23 cellular contexts compared by ENCODE assay signal in genomic region chr12:113474635-113475436, GRCh38. TPM values are rescaled to one million over a fixed set of nuclear protein-coding genes. Genes with fewer than 3 reads are reported as not detected.
DNase-seq lines count a peak whose midpoint lies in the region; ATAC-seq and TF ChIP-seq lines count a peak whose summit lies in the region.
"Had no signal": no experiment of that assay in that cellular context is flagged by ENCODE, and none has a peak within 500 bp of the region (broad histone marks: within the 10 kb centered on the region; RNA-seq: fewer than 3 reads in every experiment).

No MANE protein-coding gene starts in this region.

- no peak overlapping the region for H2BK120ac ChIP-seq in neuronal stem cell (ENCODE audit: low read depth, low read length)

- no peaks in the 10 kb centered on the region for H3K79me2 ChIP-seq in KMS-11 (ENCODE audit: insufficient read depth, low read depth)

- H2AK5ac ChIP-seq in neuronal stem cell (ENCODE audit: low read depth, low read length), result no peak overlapping the region

- peaks cover 7% of the 10 kb centered on the region for H3K4me1 Mint-ChIP-seq in activated naive CD4-positive, alpha-beta T cell treated with anti-CD3 and anti-CD28 coated beads for 36 hours (ENCODE audit: low read depth)
- peaks cover 12% of the 10 kb centered on the region for H3K4me1 Mint-ChIP-seq in activated CD4-positive, alpha-beta memory T cell treated with anti-CD3 and anti-CD28 coated beads for 36 hours (ENCODE audit: low read depth)

- no peak overlapping the region for H3K4me3 ChIP-seq in KMS-11 (IDR thresholded peaks at IDR 0.05; ENCODE audit: insufficient read depth, low read depth, low read length)
- peak overlapping the region in 1 of 2 donors; percentile 15 for H3K4me3 ChIP-seq in neuronal stem cell (ENCODE audit: low read length in 2 of 2)
- H3K4me3 ChIP-seq: breast epithelium, gastrocnemius medialis, uterus had no signal

- no peaks in the 10 kb centered on the region for H3K9me3 ChIP-seq in neuronal stem cell (replicated peaks in 1 of 2; ENCODE audit: control insufficient read depth in 2 of 2, insufficient read depth in 1 of 2, low read depth in 1 of 2, low read length in 2 of 2)
- H3K9me3 ChIP-seq: breast epithelium, gastrocnemius medialis, uterus had no signal

- intact Hi-C loops in activated naive CD4-positive, alpha-beta T cell treated with anti-CD3 and anti-CD28 coated beads for 36 hours (cut with micrococcal nuclease), result loop anchor here (10.0 kb wide), 2 partner anchors 970 to 1210 kb away; partner anchors contain the start of gene TBX3
- intact Hi-C loops in activated CD4-positive, alpha-beta memory T cell treated with anti-CD3 and anti-CD28 coated beads for 36 hours (cut with micrococcal nuclease), result loop anchor here (5.0 to 10.0 kb wide), 2 partner anchors 932 to 1190 kb away; partner anchors contain the start of gene TBX5

- H3K9me3 Mint-ChIP-seq in activated naive CD4-positive, alpha-beta T cell treated with anti-CD3 and anti-CD28 coated beads for 36 hours, result no peaks in the 10 kb centered on the region
- peaks cover 2% of the 10 kb centered on the region for H3K9me3 Mint-ChIP-seq in activated CD4-positive, alpha-beta memory T cell treated with anti-CD3 and anti-CD28 coated beads for 36 hours

- no peak for DNase-seq in activated naive CD4-positive, alpha-beta T cell treated with anti-CD3 and anti-CD28 coated beads for 36 hours
- DNase-seq in activated naive CD4-positive, alpha-beta T cell treated with anti-CD3 and anti-CD28 coated beads, Interleukin-2, amount 50 U/mL, for 16 hours, result no peak
- DNase-seq in ecto neural progenitor cell (ENCODE audit: low spot score), result peak; percentile 64
- no peak for DNase-seq in neuronal stem cell (ENCODE audit: low spot score)
- DNase-seq in activated CD4-positive, alpha-beta memory T cell treated with anti-CD3 and anti-CD28 coated beads for 36 hours, result no peak
- DNase-seq: activated CD4-positive, alpha-beta T cell treated with anti-CD3 and anti-CD28 coated beads for 48 hours; COR-L47; dermis blood vessel endothelial cell; erythroblast; gastrocnemius medialis; NCI-H1105 treated with DMSO at 0.1 percent for 48 hours; NCI-H2107; NCI-H526 treated with DMSO at 0.1 percent for 48 hours; posterior cingulate gyrus; stimulated activated CD4-positive, alpha-beta T cell treated with anti-CD3 and anti-CD28 coated beads, Interleukin-2, amount 100 ng/mL, for 48 hours; uterus had no signal

- H2BK15ac ChIP-seq in neuronal stem cell (ENCODE audit: low read length), result peak overlapping the region; percentile 70

- no peak overlapping the region for H3K27ac Mint-ChIP-seq in activated naive CD4-positive, alpha-beta T cell treated with anti-CD3 and anti-CD28 coated beads for 36 hours
- no peak overlapping the region for H3K27ac Mint-ChIP-seq in activated CD4-positive, alpha-beta memory T cell treated with anti-CD3 and anti-CD28 coated beads for 36 hours

- H3K79me1 ChIP-seq in neuronal stem cell (ENCODE audit: low read depth, low read length), result peaks cover 5% of the 10 kb centered on the region

- H3K23ac ChIP-seq in neuronal stem cell (ENCODE audit: low read depth, low read length, poor library complexity), result peak overlapping the region; percentile 25

- H2BK5ac ChIP-seq in neuronal stem cell (ENCODE audit: low read length), result no peak overlapping the region

- H3K4me2 ChIP-seq in KMS-11, result 0 out of 2 replicates have a peak overlapping the region, but pooled peaks have one; percentile 24
- H3K4me2 ChIP-seq in neuronal stem cell (ENCODE audit: insufficient read depth, low read length, poor library complexity, severe bottlenecking), result no peak overlapping the region

- no peak overlapping the region for H2BK12ac ChIP-seq in neuronal stem cell (ENCODE audit: low read length)

- no peak for ATAC-seq in GM19351 (IDR thresholded peaks at IDR 0.05; ENCODE audit: unreplicated experiment)
- no peak for ATAC-seq in HG02623 (IDR thresholded peaks at IDR 0.05; ENCODE audit: unreplicated experiment)
- ATAC-seq: gastrocnemius medialis, HCT116 had no signal

- H2AFZ ChIP-seq in KMS-11 (ENCODE audit: low read depth), result no peak overlapping the region
- no peak overlapping the region for H2AFZ ChIP-seq in neuronal stem cell (ENCODE audit: low read length)

- H3K36me3 ChIP-seq in KMS-11 (ENCODE audit: insufficient read depth) (no peaks in the 10 kb centered on the region), neuronal stem cell (replicated peaks in 1 of 2; ENCODE audit: control insufficient read depth in 2 of 2, insufficient read depth in 2 of 2, low read length in 2 of 2) (no peaks in the 10 kb centered on the region)
- H3K36me3 ChIP-seq: breast epithelium, gastrocnemius medialis, uterus had no signal

- no peaks in the 10 kb centered on the region for H4K20me1 ChIP-seq in KMS-11 (ENCODE audit: insufficient read depth)

- H3K4me3 Mint-ChIP-seq in activated naive CD4-positive, alpha-beta T cell treated with anti-CD3 and anti-CD28 coated beads for 36 hours, result peak overlapping the region; percentile 14
- H3K4me3 Mint-ChIP-seq in activated CD4-positive, alpha-beta memory T cell treated with anti-CD3 and anti-CD28 coated beads for 36 hours, result no peak overlapping the region

- no peaks in the 10 kb centered on the region for H3K4me1 ChIP-seq in KMS-11 (ENCODE audit: low read depth, poor library complexity, severe bottlenecking)
- peaks cover 3 to 49% of the 10 kb centered on the region in 2 donors for H3K4me1 ChIP-seq in neuronal stem cell (ENCODE audit: control insufficient read depth in 2 of 2, insufficient read depth in 1 of 2, low read depth in 1 of 2, low read length in 2 of 2)
- H3K4me1 ChIP-seq: breast epithelium, gastrocnemius medialis had no signal

- TF ChIP-seq CTCF in KMS-11 (conservative IDR thresholded peaks at IDR 0.05; ENCODE audit: low read depth, low read length), result no peak

- no peaks in the 10 kb centered on the region for H3K36me3 Mint-ChIP-seq in activated naive CD4-positive, alpha-beta T cell treated with anti-CD3 and anti-CD28 coated beads for 36 hours (ENCODE audit: low read depth)
- peaks cover 3% of the 10 kb centered on the region for H3K36me3 Mint-ChIP-seq in activated CD4-positive, alpha-beta memory T cell treated with anti-CD3 and anti-CD28 coated beads for 36 hours

- POLR2A ChIA-PET in activated CD4-positive, alpha-beta memory T cell treated with anti-CD3 and anti-CD28 coated beads for 36 hours (lab: Charles Lee), result no interaction called here

- H3K27me3 ChIP-seq in KMS-11 (ENCODE audit: insufficient read depth, low read depth), result peaks cover 8% of the 10 kb centered on the region; the same call in 1 of the 2 replicates
- peaks cover 14 to 98% (median 75%) of the 10 kb centered on the region in 3 experiments for H3K27me3 ChIP-seq in neuronal stem cell (ENCODE audit: control insufficient read depth in 3 of 3, insufficient read depth in 3 of 3, low read depth in 1 of 3, low read length in 3 of 3)

- H3K9ac ChIP-seq in KMS-11 (no peak overlapping the region), neuronal stem cell (ENCODE audit: low read depth, low read length, poor library complexity) (no peak overlapping the region)

- H3K27ac ChIP-seq in KMS-11 (no peak overlapping the region), neuronal stem cell (replicated peaks; ENCODE audit: low read length) (no peak overlapping the region)
- H3K27ac ChIP-seq: breast epithelium, gastrocnemius medialis, uterus had no signal

- H4K8ac ChIP-seq in neuronal stem cell (ENCODE audit: low read depth, low read length), result no peak overlapping the region

- no peak overlapping the region for H3K14ac ChIP-seq in neuronal stem cell (ENCODE audit: low read length)

- H4K91ac ChIP-seq in neuronal stem cell (ENCODE audit: low read depth, low read length, poor library complexity), result no peak overlapping the region

- no peak overlapping the region for H3K4ac ChIP-seq in neuronal stem cell (ENCODE audit: low read length)

- WGBS in neuronal stem cell (ENCODE audit: extremely low coverage in 2 of 2, insufficient read length in 2 of 2, insufficient replicate concordance in 1 of 2), 2 donors, result no CpG with 5 or more reads among the region's 19 CpGs

- CTCF ChIA-PET in activated naive CD4-positive, alpha-beta T cell treated with anti-CD3 and anti-CD28 coated beads for 36 hours (lab: Charles Lee), result interaction anchor here (2.2 kb wide), 1 partner anchor 14 kb away, joined by 10 read pairs; no protein-coding TSS in a partner anchor
- CTCF ChIA-PET in activated CD4-positive, alpha-beta memory T cell treated with anti-CD3 and anti-CD28 coated beads for 36 hours (lab: Charles Lee), result interaction anchor here (0.7 kb wide), 1 partner anchor 13 kb away, joined by 3 read pairs; no protein-coding TSS in a partner anchor

- H3K27me3 Mint-ChIP-seq in activated naive CD4-positive, alpha-beta T cell treated with anti-CD3 and anti-CD28 coated beads for 36 hours (ENCODE audit: low read depth), result peaks cover 83% of the 10 kb centered on the region
- H3K27me3 Mint-ChIP-seq in activated CD4-positive, alpha-beta memory T cell treated with anti-CD3 and anti-CD28 coated beads for 36 hours, result peaks cover 77% of the 10 kb centered on the region

- H3K18ac ChIP-seq in neuronal stem cell (ENCODE audit: low read length), result peak overlapping the region; percentile 42

RNA-seq across cellular contexts. Expression of gene LHX5, which starts 3.2 kb away (rescaled TPM):
- total RNA-seq in activated naive CD4-positive, alpha-beta T cell treated with anti-CD3 and anti-CD28 coated beads for 36 hours, result not detected
- 8.4 TPM for polyA plus RNA-seq in neuronal stem cell (2013, experiment 1 of 2)
- polyA plus RNA-seq in neuronal stem cell (2013, experiment 2 of 2), result 8.3 TPM
- not detected for total RNA-seq in activated CD4-positive, alpha-beta memory T cell treated with anti-CD3 and anti-CD28 coated beads for 36 hours
- total RNA-seq: breast epithelium, dermis blood vessel endothelial cell, gastrocnemius medialis, LHCN-M2, lower leg skin, uterus had no signal

RNA-seq across cellular contexts. Expression of gene SDSL, which starts 52.7 kb away (rescaled TPM):
- not detected for total RNA-seq in activated naive CD4-positive, alpha-beta T cell treated with anti-CD3 and anti-CD28 coated beads for 36 hours
- 1.0 TPM for polyA plus RNA-seq in neuronal stem cell (2013, experiment 1 of 2)
- 0.90 TPM for polyA plus RNA-seq in neuronal stem cell (2013, experiment 2 of 2)
- not detected for total RNA-seq in activated CD4-positive, alpha-beta memory T cell treated with anti-CD3 and anti-CD28 coated beads for 36 hours
